24 cellular contexts compared by ENCODE assay signal in genomic region chr1:246338546-246338945, GRCh38.
DNase-seq lines count a peak whose midpoint lies in the region; ATAC-seq, FAIRE-seq and TF ChIP-seq lines count a peak whose summit lies in the region.
"Had no signal": no experiment of that assay in that cellular context is flagged by ENCODE, and none has a peak within 500 bp of the region (broad histone marks: within the 10 kb centered on the region; RNA-seq: fewer than 3 reads in every experiment).

No MANE protein-coding gene starts in this region.

- no peaks in the 10 kb centered on the region for H3K9me2 ChIP-seq in Karpas-422 (replicated peaks; ENCODE audit: insufficient read depth, low read length)

- no peak overlapping the region for H2AFZ ChIP-seq in Karpas-422 (ENCODE audit: low read length)

- DNase-seq in activated CD4-positive, CD25-positive, alpha-beta regulatory T cell treated with anti-CD3 and anti-CD28 coated beads, Interleukin-2, amount 50 U/mL, for 72 hours = no peak
- peak; percentile 31 for DNase-seq in Karpas-422
- no peak for DNase-seq in kidney
- DNase-seq: 8988T; activated CD4-positive, alpha-beta T cell treated with anti-CD3 and anti-CD28 coated beads, Interleukin-2, amount 10 ng/mL, durations not matched to agents 7 days and 5 days; brain microvascular endothelial cell; H7; heart left ventricle; KG1; left lung; midbrain; NCI-H1694 treated with DMSO at 0.1 percent for 48 hours; NCI-H82; posterior cingulate gyrus; Right ventricle myocardium superior; sigmoid colon; T-cell had no signal

- no peaks in the 10 kb centered on the region for H3K27me3 ChIP-seq in Karpas-422 (ENCODE audit: low read length)
- H3K27me3 ChIP-seq: brain microvascular endothelial cell, heart left ventricle, left lung, sigmoid colon, suprapubic skin, vagina had no signal

- TF ChIP-seq CTCF in kidney (IDR thresholded peaks at IDR 0.05; ENCODE audit: borderline replicate concordance, extremely low read depth, insufficient read depth) = no peak

- no peak for FAIRE-seq in kidney (lab: Jason Lieb, UNC)

- intact Hi-C loops in kidney (cut with DNase I) = no loop called here

- H3K36me3 ChIP-seq in Karpas-422 (ENCODE audit: insufficient read depth, low read length) (no peaks in the 10 kb centered on the region), kidney (ENCODE audit: control insufficient read depth in 1 of 2, insufficient read depth in 2 of 2, low read length in 2 of 2) (no peaks in the 10 kb centered on the region)
- H3K36me3 ChIP-seq: brain microvascular endothelial cell, heart left ventricle, left lung, sigmoid colon, suprapubic skin, vagina had no signal

- peak; percentile 41 to 58 for ATAC-seq in activated CD4-positive, CD25-positive, alpha-beta regulatory T cell treated with anti-CD3 and anti-CD28 coated beads, Interleukin-2, amount 50 U/mL, for 24 hours
- ATAC-seq in GM18502 (IDR thresholded peaks at IDR 0.05; ENCODE audit: poor library complexity, unreplicated experiment) (peak; percentile 66), HG02973 (IDR thresholded peaks at IDR 0.05; ENCODE audit: unreplicated experiment) (peak; percentile 46), GM18511 (IDR thresholded peaks at IDR 0.05; ENCODE audit: unreplicated experiment) (no peak), GM19023 (IDR thresholded peaks at IDR 0.05; ENCODE audit: unreplicated experiment) (no peak)
- ATAC-seq: heart left ventricle, left lung, T-cell had no signal

- H3K4me2 ChIP-seq in Karpas-422 (ENCODE audit: low read depth, low read length, poor library complexity, severe bottlenecking) = no peak overlapping the region

- no peak overlapping the region for H3K27ac ChIP-seq in Karpas-422 (ENCODE audit: low read length)
- H3K27ac ChIP-seq in kidney (ENCODE audit: low read depth in 2 of 2, low read length in 2 of 2) = no peak overlapping the region
- H3K27ac ChIP-seq: brain microvascular endothelial cell, heart left ventricle, left lung, sigmoid colon, suprapubic skin, vagina had no signal

- H3K4me1 ChIP-seq in Karpas-422 (ENCODE audit: low read length) = peaks cover 8% of the 10 kb centered on the region
- no peaks in the 10 kb centered on the region for H3K4me1 ChIP-seq in kidney (ENCODE audit: control insufficient read depth in 1 of 2, insufficient read depth in 1 of 2, low read depth in 1 of 2, low read length in 2 of 2)
- H3K4me1 ChIP-seq: heart left ventricle, left lung, sigmoid colon, suprapubic skin, vagina had no signal

- peaks cover 17% of the 10 kb centered on the region; the same call in 1 of the 2 replicates for H3K79me2 ChIP-seq in Karpas-422 (ENCODE audit: low read length)

- H3K9me3 ChIP-seq in Karpas-422 (ENCODE audit: low read length) = no peaks in the 10 kb centered on the region
- H3K9me3 ChIP-seq in kidney (ENCODE audit: control insufficient read depth in 1 of 2, low read length in 2 of 2) = no peaks in the 10 kb centered on the region
- H3K9me3 ChIP-seq: heart left ventricle, left lung, sigmoid colon, suprapubic skin, vagina had no signal

- 0 out of 2 replicates have a peak, but pooled peaks cover 4% of the 10 kb centered on the region for H4K20me1 ChIP-seq in Karpas-422 (ENCODE audit: insufficient read depth, low read depth, low read length)

- H3K9ac ChIP-seq in Karpas-422 (ENCODE audit: low read length) = no peak overlapping the region
- no peak overlapping the region for H3K9ac ChIP-seq in kidney (ENCODE audit: low read length in 2 of 2)

- H3K4me3 ChIP-seq in Karpas-422 (ENCODE audit: low read length) (no peak overlapping the region), kidney (ENCODE audit: low read length in 2 of 2) (no peak overlapping the region)
- H3K4me3 ChIP-seq: heart left ventricle, left lung, sigmoid colon, suprapubic skin, vagina had no signal

Comparison
In these comparisons a context has a peak if more than half of its experiments do, and no peak if none do; other contexts are left out.
1. ATAC-seq: peak in activated CD4-positive, CD25-positive, alpha-beta regulatory T cell treated with anti-CD3 and anti-CD28 coated beads, Interleukin-2, amount 50 U/mL, for 24 hours (2 of 2), GM18502 (single experiment) and HG02973 (single experiment); none in GM18511 (single experiment) and GM19023 (single experiment).